24 cellular contexts compared by ENCODE assay signal in the genomic region with DNA sequence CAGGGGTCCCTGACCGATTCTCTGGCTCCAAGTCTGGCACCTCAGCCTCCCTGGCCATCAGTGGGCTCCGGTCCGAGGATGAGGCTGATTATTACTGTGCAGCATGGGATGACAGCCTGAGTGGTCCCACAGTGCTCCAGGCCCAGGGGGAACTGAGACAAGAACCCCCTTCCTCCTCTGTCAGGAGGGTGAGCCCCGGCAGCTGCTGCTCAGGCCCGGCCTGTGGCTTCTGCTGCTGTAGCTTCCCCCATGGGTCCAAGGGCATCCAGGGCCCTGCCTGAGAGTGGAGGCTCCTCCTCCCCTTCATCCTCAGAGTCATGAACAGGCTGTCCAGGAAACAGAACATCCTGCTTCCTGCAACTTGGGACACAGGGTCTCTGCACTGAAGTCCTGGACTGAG.
"Had no signal": no experiment of that assay in that cellular context is flagged by ENCODE, and none has a peak within 500 bp of the region (broad histone marks: within the 10 kb centered on the region; RNA-seq: fewer than 3 reads in every experiment).

No MANE protein-coding gene starts in this region.

- H3K9me3 ChIP-seq: gastrocnemius medialis, left lung, pancreas, prostate gland, sigmoid colon, suprapubic skin, tibial artery had no signal

- DNase-seq: activated CD4-positive, alpha-beta T cell treated with anti-CD3 and anti-CD28 coated beads for 4 hours; activated CD4-positive, alpha-beta T cell treated with anti-CD3 and anti-CD28 coated beads, Interleukin-2, amount 50 U/mL, for 4 hours; activated effector memory CD4-positive, alpha-beta T cell treated with Interleukin-2 at 50 U/mL for 16 hours; activated naive CD4-positive, alpha-beta T cell treated with Interleukin-2 at 50 U/mL for 16 hours; dermis blood vessel endothelial cell; effector CD4-positive, alpha-beta T cell; gastrocnemius medialis; glutamatergic neuron; naive thymus-derived CD4-positive, alpha-beta T cell; pancreas; retina; sigmoid colon; small intestine; stimulated activated CD4-positive, alpha-beta T cell treated with anti-CD3 and anti-CD28 coated beads, Interleukin-1b, Interleukin-23, amount 100 ng/mL, for 48 hours; stimulated activated CD4-positive, alpha-beta T cell treated with anti-CD3 and anti-CD28 coated beads, Interleukin-4, amount 100 ng/mL, for 4 hours; stimulated activated CD8-positive, alpha-beta memory T cell treated with anti-CD3 and anti-CD28 coated beads, Interleukin-4, amount 100 ng/mL, for 48 hours; stimulated activated naive CD4-positive, alpha-beta T cell; tibial artery had no signal

- H3K4me3 ChIP-seq: gastrocnemius medialis, left lung, pancreas, prostate gland, sigmoid colon, suprapubic skin, tibial artery had no signal

- H3K9me3 Mint-ChIP-seq: naive thymus-derived CD4-positive, alpha-beta T cell had no signal

- H3K36me3 Mint-ChIP-seq: activated naive CD8-positive, alpha-beta T cell; naive thymus-derived CD4-positive, alpha-beta T cell had no signal

- H3K27ac ChIP-seq: gastrocnemius medialis, left lung, pancreas, prostate gland, sigmoid colon, suprapubic skin, tibial artery had no signal

- H3K4me3 Mint-ChIP-seq: activated naive CD8-positive, alpha-beta T cell; naive thymus-derived CD4-positive, alpha-beta T cell had no signal

- H3K36me3 ChIP-seq: gastrocnemius medialis, left lung, pancreas, prostate gland, sigmoid colon, suprapubic skin, tibial artery had no signal

- H3K4me1 ChIP-seq: gastrocnemius medialis, left lung, pancreas, prostate gland, sigmoid colon, suprapubic skin, tibial artery had no signal

- ATAC-seq: gastrocnemius medialis had no signal

- H3K27ac Mint-ChIP-seq: activated naive CD8-positive, alpha-beta T cell; naive thymus-derived CD4-positive, alpha-beta T cell had no signal

- FAIRE-seq: colon, islet of Langerhans, pancreas, small intestine had no signal
